Comparison of ENCODE assay signal across 28 cellular contexts in genomic region chr18:79834834-79835233, GRCh38. TPM values are rescaled to one million over a fixed set of nuclear protein-coding genes. Genes with fewer than 3 reads are reported as not detected.
"Had no signal": no experiment of that assay in that cellular context is flagged by ENCODE, and none has a peak within 500 bp of the region (broad histone marks: within the 10 kb centered on the region; RNA-seq: fewer than 3 reads in every experiment).

No MANE protein-coding gene starts in this region.

- H2AFZ ChIP-seq: parathyroid adenoma had no signal

- H3K36me3 ChIP-seq: left lung, right lobe of liver, stomach, thyroid gland, transverse colon, vagina had no signal

- H3K79me2 ChIP-seq: parathyroid adenoma had no signal

- DNase-seq: head of caudate nucleus; hippocampal formation; left colon; left lung; mesendoderm; midbrain; mucosa of descending colon; naive thymus-derived CD4-positive, alpha-beta T cell; nucleus accumbens; psoas muscle; right lobe of liver; stimulated activated CD4-positive, alpha-beta T cell treated with anti-CD3 and anti-CD28 coated beads, Interleukin-12 subunit alpha, Interleukin-12 subunit beta, amount 100 ng/mL, for 4 hours; stimulated activated CD4-positive, alpha-beta T cell treated with anti-CD3 and anti-CD28 coated beads, Interleukin-15, amount 100 ng/mL, for 24 hours; stimulated activated CD4-positive, alpha-beta T cell treated with anti-CD3 and anti-CD28 coated beads, Interleukin-2, amount 100 ng/mL, for 24 hours; stimulated activated CD4-positive, alpha-beta T cell treated with anti-CD3 and anti-CD28 coated beads, Interleukin-4, amount 100 ng/mL, for 1 hour; stimulated activated naive B cell treated with anti-CD40 and anti-IgM and Interleukin-4, amounts not matched to agents 10 μg/mL and 1 μg/mL and 100 μg/mL, for 72 hours; stimulated activated naive CD8-positive, alpha-beta T cell treated with anti-CD3 and anti-CD28 coated beads, Interleukin-15, Interleukin-2, amounts not matched to agents 100 U/mL and 50 U/mL, for 24 hours; stomach; testis; thyroid gland; transverse colon had no signal

- H3K9me3 ChIP-seq: mucosa of descending colon, psoas muscle, right lobe of liver, stomach, testis, thyroid gland, transverse colon, vagina had no signal

- H3K4me1 Mint-ChIP-seq: stimulated activated naive B cell treated with anti-CD40 and anti-IgM and Interleukin-4, amounts not matched to agents 10 μg/mL and 1 μg/mL and 100 μg/mL, for 72 hours had no signal

- H3K9ac ChIP-seq: parathyroid adenoma had no signal

- H3K9me3 Mint-ChIP-seq: natural killer cell treated with Interleukin-12 subunit alpha and Interleukin-12 subunit beta and Interleukin-15 and Interleukin-18, amount 100 ng/mL, for 72 hours had no signal

- H3K4me3 ChIP-seq: left lung, lung, mucosa of descending colon, psoas muscle, right lobe of liver, stomach, testis, thyroid gland, transverse colon, vagina had no signal

- ATAC-seq: left colon; left lung; mucosa of descending colon; naive thymus-derived CD4-positive, alpha-beta T cell; psoas muscle; right lobe of liver; stimulated activated naive B cell treated with anti-CD40 and anti-IgM and Interleukin-4, amounts not matched to agents 10 μg/mL and 1 μg/mL and 100 μg/mL, for 72 hours; stimulated activated naive CD8-positive, alpha-beta T cell treated with anti-CD3 and anti-CD28 coated beads, Interleukin-15, Interleukin-2, amounts not matched to agents 100 U/mL and 50 U/mL, for 24 hours had no signal

- H3K27ac ChIP-seq: left lung, parathyroid adenoma, psoas muscle, right lobe of liver, stomach, testis, thyroid gland, transverse colon, vagina had no signal

- H3K36me3 Mint-ChIP-seq: naive thymus-derived CD4-positive, alpha-beta T cell; natural killer cell treated with Interleukin-12 subunit alpha and Interleukin-12 subunit beta and Interleukin-15 and Interleukin-18, amount 100 ng/mL, for 72 hours had no signal

- H3K4me3 Mint-ChIP-seq: naive thymus-derived CD4-positive, alpha-beta T cell; natural killer cell treated with Interleukin-12 subunit alpha and Interleukin-12 subunit beta and Interleukin-15 and Interleukin-18, amount 100 ng/mL, for 72 hours; stimulated activated naive B cell treated with anti-CD40 and anti-IgM and Interleukin-4, amounts not matched to agents 10 μg/mL and 1 μg/mL and 100 μg/mL, for 72 hours had no signal

- H3K27me3 ChIP-seq: right lobe of liver, testis, thyroid gland, vagina had no signal

- H3K4me1 ChIP-seq: left lung, parathyroid adenoma, psoas muscle, right lobe of liver, stomach, testis, thyroid gland, transverse colon, vagina had no signal

- H3K27ac Mint-ChIP-seq: naive thymus-derived CD4-positive, alpha-beta T cell; natural killer cell treated with Interleukin-12 subunit alpha and Interleukin-12 subunit beta and Interleukin-15 and Interleukin-18, amount 100 ng/mL, for 72 hours; stimulated activated naive B cell treated with anti-CD40 and anti-IgM and Interleukin-4, amounts not matched to agents 10 μg/mL and 1 μg/mL and 100 μg/mL, for 72 hours had no signal

RNA-seq across cellular contexts. Expression of gene KCNG2, which starts 37.1 kb away (rescaled TPM):
- total RNA-seq: left colon; naive thymus-derived CD4-positive, alpha-beta T cell; natural killer cell treated with Interleukin-12 subunit alpha and Interleukin-12 subunit beta and Interleukin-15 and Interleukin-18, amount 100 ng/mL, for 72 hours; osteoblast; right lobe of liver; vagina had no signal
- polyA plus RNA-seq: keratinocyte; naive thymus-derived CD4-positive, alpha-beta T cell; neural cell had no signal
